8 cellular contexts compared by ENCODE assay signal in genomic region chr2:55431982-55432627, GRCh38. TPM values are rescaled to one million over a fixed set of nuclear protein-coding genes. Genes with fewer than 3 reads are reported as not detected.
DNase-seq lines count a peak whose midpoint lies in the region; ATAC-seq, FAIRE-seq and TF ChIP-seq lines count a peak whose summit lies in the region.

No MANE protein-coding gene starts in this region.

- peak; percentile 27 to 56 for DNase-seq in A549 (ENCODE audit: low read depth in 1 of 2, low spot score in 1 of 2)
- peak; percentile 28 for DNase-seq in HT-29 (ENCODE audit: low spot score)
- DNase-seq in activated CD8-positive, alpha-beta T cell treated with anti-CD3 and anti-CD28 coated beads for 36 hours, result no peak
- DNase-seq in left ventricle myocardium superior, result no peak
- no peak for DNase-seq in stomach
- no peak for DNase-seq in stimulated activated CD4-positive, alpha-beta T cell treated with anti-CD3 and anti-CD28 coated beads, Interleukin-4, amount 100 ng/mL, for 4 hours
- DNase-seq in COLO668 (lab: John Stamatoyannopoulos, UW; ENCODE audit: unreplicated experiment), result no peak

- POLR2A ChIA-PET in A549 (lab: Yijun Ruan, JAX), result interaction anchor here (0.6 kb wide), 1 partner anchor 200 kb away, joined by 3 read pairs; the partner anchor contains the start of gene RPS27A
- POLR2A ChIA-PET in activated CD8-positive, alpha-beta T cell treated with anti-CD3 and anti-CD28 coated beads for 36 hours (lab: Charles Lee), result no interaction called here

- H3K4me1 ChIP-seq in A549 (peaks cover 7% of the 10 kb centered on the region; the same call in 2 of the 3 replicates), stomach (peaks cover 0 to 8% (median 3%) of the 10 kb centered on the region in 4 donors)

- no peaks in the 10 kb centered on the region for H3K27me3 Mint-ChIP-seq in activated CD8-positive, alpha-beta T cell treated with anti-CD3 and anti-CD28 coated beads for 36 hours

- H3K36me3 ChIP-seq in stomach, result no peaks in the 10 kb centered on the region

- H3K4me3 ChIP-seq in A549 (no peak overlapping the region), stomach (no peak overlapping the region)

- H3K27ac ChIP-seq in A549 (no peak overlapping the region), stomach (no peak overlapping the region)

- H3K4me2 ChIP-seq in A549, result peak overlapping the region; percentile 21; the same call in 2 of the 3 replicates

- peak; percentile 80 to 82 for TF ChIP-seq RAD21 in A549 (conservative IDR thresholded peaks at IDR 0.05 in 1 of 2, IDR thresholded peaks at IDR 0.05 in 1 of 2)

- TF ChIP-seq CTCF in A549 (IDR thresholded peaks at IDR 0.05) (peak; percentile 89), GM12874 (IDR thresholded peaks at IDR 0.05; ENCODE audit: insufficient read depth, low read depth, low read length) (peak; percentile 45; the same call in 1 of the 2 replicates), stomach (IDR thresholded peaks at IDR 0.05) (peak in 4 of 7 experiments; percentile 35 to 57 (median 53))
- peak; percentile 57 for TF ChIP-seq CTCF in activated CD8-positive, alpha-beta T cell treated with anti-CD3 and anti-CD28 coated beads for 36 hours (IDR thresholded peaks at IDR 0.05)

- H3K27me3 ChIP-seq in stomach, result no peaks in the 10 kb centered on the region

- no peak overlapping the region for H3K4me3 Mint-ChIP-seq in activated CD8-positive, alpha-beta T cell treated with anti-CD3 and anti-CD28 coated beads for 36 hours

- CTCF ChIA-PET in A549 (lab: Yijun Ruan, JAX), result interaction anchor here (0.6 to 1.5 kb wide), 29 partner anchors 8 to 1112 kb away, joined by 3 to 5 read pairs (median 3); partner anchors contain the start of gene CCDC88A
- CTCF ChIA-PET in activated CD8-positive, alpha-beta T cell treated with anti-CD3 and anti-CD28 coated beads for 36 hours (lab: Charles Lee), result interaction anchor here (0.7 to 2.5 kb wide), 7 partner anchors 10 to 180 kb away, joined by 3 to 9 read pairs (median 3); no protein-coding TSS in a partner anchor

- WGBS in A549 (ENCODE audit: missing lambda C conversion rate), result 33% methylated on average over 3 of the region's 3 CpGs
- 36 to 46% (median 40%) methylated on average over 3 of the region's 3 CpGs for WGBS in stomach, 5 donors

- ATAC-seq in A549 (peak; percentile 64 to 82; a peak in 5 of 6 replicates), left ventricle myocardium superior (peak; percentile 47)
- ATAC-seq in activated CD8-positive, alpha-beta T cell treated with anti-CD3 and anti-CD28 coated beads for 36 hours, result peak; percentile 56

- H3K4me1 Mint-ChIP-seq in activated CD8-positive, alpha-beta T cell treated with anti-CD3 and anti-CD28 coated beads for 36 hours (ENCODE audit: low read depth), result peaks cover 9% of the 10 kb centered on the region

- H3K9me3 ChIP-seq in A549 (no peaks in the 10 kb centered on the region), stomach (no peaks in the 10 kb centered on the region)

- no peak overlapping the region for H3K27ac Mint-ChIP-seq in activated CD8-positive, alpha-beta T cell treated with anti-CD3 and anti-CD28 coated beads for 36 hours

- intact Hi-C loops in activated CD8-positive, alpha-beta T cell treated with anti-CD3 and anti-CD28 coated beads for 36 hours (cut with micrococcal nuclease), result no loop called here
- intact Hi-C loops in left ventricle myocardium superior (cut with micrococcal nuclease), result no loop called here
- intact Hi-C loops in stomach (cut with DNase I; ENCODE audit: low total_unique reads), result no loop called here

- TF ChIP-seq POLR2A in A549 (IDR thresholded peaks at IDR 0.05; ENCODE audit: low read length) (no peak), stomach (IDR thresholded peaks at IDR 0.05) (no peak)

- H3K9me3 Mint-ChIP-seq in activated CD8-positive, alpha-beta T cell treated with anti-CD3 and anti-CD28 coated beads for 36 hours, result no peaks in the 10 kb centered on the region

- TF ChIP-seq EP300 in A549 (IDR thresholded peaks at IDR 0.05) (no peak), stomach (IDR thresholded peaks at IDR 0.05) (no peak)

- peak; percentile 87 for FAIRE-seq in A549 (lab: Jason Lieb, UNC)

- no peaks in the 10 kb centered on the region for H3K36me3 Mint-ChIP-seq in activated CD8-positive, alpha-beta T cell treated with anti-CD3 and anti-CD28 coated beads for 36 hours (ENCODE audit: low read depth)

TF ChIP-seq in A549, 52 proteins besides CTCF, POLR2A, EP300 and RAD21:
- no peak for TF ChIP-seq CBX2 (IDR thresholded peaks at IDR 0.05; ENCODE audit: borderline replicate concordance, low read depth)
- peak; percentile 84 for TF ChIP-seq MAFK (IDR thresholded peaks at IDR 0.05; ENCODE audit: partially characterized antibody)
- peak; percentile 73 for TF ChIP-seq SMC3 (IDR thresholded peaks at IDR 0.05)

RNA-seq across cellular contexts. Expression of gene CCDC88A, which starts 12.4 kb away (rescaled TPM):
- polyA plus RNA-seq in A549 (2011; rRNA removed) (70.9 and 77.8 TPM in 2 replicates), A549 (2017; fragmentation: RNase III; extraction: RNeasy Plus Mini Kit Qiagen cat#74134 plus additional on column Dnase treatment) (21.3 to 22.8 TPM (median 22.3 TPM) in 3 replicates), stomach (1 to 10 TPM; 6.2 to 9.0 (median 6.2) TPM)
- polyA plus RNA-seq in A549 (2012; cell fraction: cytosol; rRNA removed), result 10.3 and 11.8 TPM in 2 replicates
- polyA plus RNA-seq in A549 (2012; cell fraction: nucleus; rRNA removed), result 12.0 and 16.2 TPM in 2 replicates
- 108 and 116 TPM in 2 replicates for polyA minus RNA-seq in A549 (2011; rRNA and poly(A)+ RNA removed)
- 0.25 TPM in 1 of 2 replicates, not detected in the other for total RNA-seq in HT-29 (2014; rRNA removed; shearing (Covaris generic))
- total RNA-seq in activated CD8-positive, alpha-beta T cell treated with anti-CD3 and anti-CD28 coated beads for 36 hours, result 10 to 100 TPM; 14.8 to 15.8 TPM
- total RNA-seq in left ventricle myocardium superior (15.8 TPM), stomach (10 to 100 TPM; 14.5 to 95.1 (median 63.3) TPM)

Comparison
In these comparisons a context has a peak if more than half of its experiments do, and no peak if none do; other contexts are left out.
1. DNase-seq: peak in A549 (2 of 2) and HT-29 (single experiment); none in activated CD8-positive, alpha-beta T cell treated with anti-CD3 and anti-CD28 coated beads for 36 hours (single experiment), left ventricle myocardium superior (single experiment), stomach (single experiment), stimulated activated CD4-positive, alpha-beta T cell treated with anti-CD3 and anti-CD28 coated beads, Interleukin-4, amount 100 ng/mL, for 4 hours (0 of 2) and COLO668 (single experiment).
2. RNA of gene CCDC88A, which starts 12.4 kb away (total RNA-seq): 14.5 to 95.1 TPM in stomach, 14.8 to 15.8 TPM in activated CD8-positive, alpha-beta T cell treated with anti-CD3 and anti-CD28 coated beads for 36 hours and 15.8 TPM in left ventricle myocardium superior (single experiment); 0.25 TPM in HT-29; every median in the first group is over 10 times any median in the second.
3. Peak in every context shown above with its lines, with median percentiles within 50 percentile points of each other: ATAC-seq and CTCF ChIP-seq.